19 cellular contexts compared by ENCODE assay signal in the genomic region with DNA sequence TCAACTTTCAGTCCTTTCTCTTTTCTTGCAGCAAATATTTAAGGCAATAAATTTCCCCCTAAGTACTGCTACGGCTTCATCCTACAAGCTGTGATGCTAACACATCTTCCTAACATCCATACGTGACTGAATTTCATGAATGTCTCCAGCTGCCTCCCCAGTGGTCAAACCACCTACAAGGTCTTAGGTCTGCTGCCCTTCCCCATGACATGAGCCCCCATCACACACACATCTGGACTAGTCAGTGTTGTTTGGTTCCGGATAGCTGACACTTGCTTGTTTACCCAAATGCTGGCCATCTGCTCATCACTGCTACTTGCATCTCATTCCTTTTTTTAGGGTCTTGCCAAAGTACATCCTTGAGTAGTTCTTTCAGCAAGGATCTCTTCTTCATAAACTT. TPM values are rescaled to one million over a fixed set of nuclear protein-coding genes. Genes with fewer than 3 reads are reported as not detected.
A peak's percentile ranks its signal among the peaks of the same experiment; 100 is the strongest.
DNase-seq lines count a peak whose midpoint lies in the region; ATAC-seq and TF ChIP-seq lines count a peak whose summit lies in the region.
"Had no signal": no experiment of that assay in that cellular context is flagged by ENCODE, and none has a peak within 500 bp of the region (broad histone marks: within the 10 kb centered on the region; RNA-seq: fewer than 3 reads in every experiment).

No MANE protein-coding gene starts in this region.

- no peaks in the 10 kb centered on the region for H3K36me3 ChIP-seq in CD8-positive, alpha-beta memory T cell (ENCODE audit: insufficient read depth, low read length)

- H3K4me1 ChIP-seq in CD8-positive, alpha-beta memory T cell (ENCODE audit: insufficient read depth, low read length), result peaks cover 10% of the 10 kb centered on the region

- no peaks in the 10 kb centered on the region for H3K27me3 ChIP-seq in CD8-positive, alpha-beta memory T cell (ENCODE audit: insufficient read depth, low read length, poor library complexity, severe bottlenecking)
- H3K27me3 ChIP-seq: BLaER1 treated with 17β-estradiol and CSF1 and Interleukin-3, amounts not matched to agents 10 nM and 100 nM had no signal

- H3K27me3 Mint-ChIP-seq in activated naive CD8-positive, alpha-beta T cell, result no peaks in the 10 kb centered on the region
- no peaks in the 10 kb centered on the region for H3K27me3 Mint-ChIP-seq in activated naive CD8-positive, alpha-beta T cell treated with anti-CD3 and anti-CD28 coated beads, Interleukin-2, amount 50 U/mL, for 24 hours
- H3K27me3 Mint-ChIP-seq in WTC11 (ENCODE audit: low read depth) (no peaks in the 10 kb centered on the region), glutamatergic neuron (ENCODE audit: unreplicated experiment) (no peaks in the 10 kb centered on the region), type B pancreatic cell (no peaks in the 10 kb centered on the region)
- no peaks in the 10 kb centered on the region for H3K27me3 Mint-ChIP-seq in CD8-positive, alpha-beta memory T cell

- no peak for DNase-seq in activated naive CD8-positive, alpha-beta T cell treated with anti-CD3 and anti-CD28 coated beads, Interleukin-2, amount 50 U/mL, for 24 hours
- DNase-seq in WTC11 (ENCODE audit: low spot score), result no peak
- no peak for DNase-seq in glutamatergic neuron
- no peak for DNase-seq in type B pancreatic cell (ENCODE audit: extremely low spot score, unreplicated experiment)
- DNase-seq in CD8-positive, alpha-beta memory T cell, result no peak
- no peak for DNase-seq in DMS114 treated with DMSO at 0.1 percent for 48 hours (lab: John Stamatoyannopoulos, UW; ENCODE audit: unreplicated experiment)
- DNase-seq: GDM1, Karpas-422, NCI-H187, NCI-H446 treated with DMSO at 0.1 percent for 48 hours, NCI-H748 treated with DMSO at 0.1 percent for 48 hours, PC-9 had no signal

- no peaks in the 10 kb centered on the region for H3K9me3 ChIP-seq in CD8-positive, alpha-beta memory T cell (ENCODE audit: low read length)

- no peak overlapping the region for H3K27ac ChIP-seq in CD8-positive, alpha-beta memory T cell (ENCODE audit: low read depth, low read length)
- H3K27ac ChIP-seq: BLaER1 treated with 17β-estradiol and CSF1 and Interleukin-3, amounts not matched to agents 10 nM and 100 nM; PC-9 had no signal

- H3K4me1 Mint-ChIP-seq in activated naive CD8-positive, alpha-beta T cell (ENCODE audit: low read depth), result peaks cover 31% of the 10 kb centered on the region
- peaks cover 45% of the 10 kb centered on the region for H3K4me1 Mint-ChIP-seq in activated naive CD8-positive, alpha-beta T cell treated with anti-CD3 and anti-CD28 coated beads, Interleukin-2, amount 50 U/mL, for 24 hours
- peaks cover 82% of the 10 kb centered on the region for H3K4me1 Mint-ChIP-seq in WTC11
- peaks cover 18% of the 10 kb centered on the region for H3K4me1 Mint-ChIP-seq in glutamatergic neuron (ENCODE audit: low read depth, unreplicated experiment)
- H3K4me1 Mint-ChIP-seq in type B pancreatic cell (ENCODE audit: unreplicated experiment), result peaks cover 16% of the 10 kb centered on the region
- peaks cover 28 to 54% (median 30%) of the 10 kb centered on the region in 3 donors for H3K4me1 Mint-ChIP-seq in CD8-positive, alpha-beta memory T cell

- CTCF ChIA-PET in WTC11 (lab: Charles Lee), result interaction anchor here (1.2 to 3.7 kb wide), 6 partner anchors 13 to 272 kb away, joined by 3 to 21 read pairs (median 6); a partner anchor contains a TSS
- CTCF ChIA-PET in CD8-positive, alpha-beta memory T cell (lab: Charles Lee), result interaction anchor here (1.1 to 2.4 kb wide), 3 partner anchors 13 to 15 kb away, joined by 3 to 9 read pairs (median 3); a partner anchor contains a TSS

- no peak for ATAC-seq in activated naive CD8-positive, alpha-beta T cell treated with anti-CD3 and anti-CD28 coated beads, Interleukin-2, amount 50 U/mL, for 24 hours
- ATAC-seq in WTC11 (no peak), HG03457 (IDR thresholded peaks at IDR 0.05; ENCODE audit: unreplicated experiment) (no peak)
- ATAC-seq: GM12878, GM23338 had no signal

- no peak overlapping the region for H3K4me3 ChIP-seq in CD8-positive, alpha-beta memory T cell (ENCODE audit: low read length)
- H3K4me3 ChIP-seq: BLaER1 treated with 17β-estradiol and CSF1 and Interleukin-3, amounts not matched to agents 10 nM and 100 nM; GM12878; GM23338; PC-9 had no signal

- POLR2A ChIA-PET in WTC11 (lab: Charles Lee), result interaction anchor here (1.4 kb wide), 1 partner anchor 13 kb away, joined by 4 read pairs; no protein-coding TSS in a partner anchor
- POLR2A ChIA-PET in CD8-positive, alpha-beta memory T cell (lab: Charles Lee), result no interaction called here

- peak overlapping the region; percentile 36 for H3K27ac Mint-ChIP-seq in activated naive CD8-positive, alpha-beta T cell
- H3K27ac Mint-ChIP-seq in activated naive CD8-positive, alpha-beta T cell treated with anti-CD3 and anti-CD28 coated beads, Interleukin-2, amount 50 U/mL, for 24 hours, result no peak overlapping the region
- H3K27ac Mint-ChIP-seq in WTC11 (peak overlapping the region; percentile 35), glutamatergic neuron (ENCODE audit: unreplicated experiment) (peak overlapping the region; percentile 46), type B pancreatic cell (peak overlapping the region; percentile 29)
- peak overlapping the region in 2 of 8 donors; percentile 7 to 73 for H3K27ac Mint-ChIP-seq in CD8-positive, alpha-beta memory T cell

- peaks cover 5% of the 10 kb centered on the region for H3K36me3 Mint-ChIP-seq in activated naive CD8-positive, alpha-beta T cell
- H3K36me3 Mint-ChIP-seq in activated naive CD8-positive, alpha-beta T cell treated with anti-CD3 and anti-CD28 coated beads, Interleukin-2, amount 50 U/mL, for 24 hours (ENCODE audit: low read depth), result peaks cover 3% of the 10 kb centered on the region
- H3K36me3 Mint-ChIP-seq in WTC11 (0 out of 2 replicates have a peak, but pooled peaks cover under 1% of the 10 kb centered on the region), glutamatergic neuron (ENCODE audit: unreplicated experiment) (no peaks in the 10 kb centered on the region), type B pancreatic cell (peaks cover 29% of the 10 kb centered on the region)
- peaks cover 0 to 4% (median 0%) of the 10 kb centered on the region in 3 donors for H3K36me3 Mint-ChIP-seq in CD8-positive, alpha-beta memory T cell

- H3K4me3 Mint-ChIP-seq in activated naive CD8-positive, alpha-beta T cell, result no peak overlapping the region
- no peak overlapping the region for H3K4me3 Mint-ChIP-seq in activated naive CD8-positive, alpha-beta T cell treated with anti-CD3 and anti-CD28 coated beads, Interleukin-2, amount 50 U/mL, for 24 hours
- no peak overlapping the region for H3K4me3 Mint-ChIP-seq in WTC11
- peak overlapping the region; percentile 35 for H3K4me3 Mint-ChIP-seq in glutamatergic neuron (ENCODE audit: unreplicated experiment)
- H3K4me3 Mint-ChIP-seq in type B pancreatic cell, result no peak overlapping the region
- H3K4me3 Mint-ChIP-seq in CD8-positive, alpha-beta memory T cell, result no peak overlapping the region
- H3K4me3 Mint-ChIP-seq: GM23338 had no signal

- H3K9me3 Mint-ChIP-seq in activated naive CD8-positive, alpha-beta T cell (ENCODE audit: low read depth), result no peaks in the 10 kb centered on the region
- H3K9me3 Mint-ChIP-seq in activated naive CD8-positive, alpha-beta T cell treated with anti-CD3 and anti-CD28 coated beads, Interleukin-2, amount 50 U/mL, for 24 hours, result no peaks in the 10 kb centered on the region
- H3K9me3 Mint-ChIP-seq in WTC11 (no peaks in the 10 kb centered on the region), glutamatergic neuron (ENCODE audit: unreplicated experiment) (no peaks in the 10 kb centered on the region), type B pancreatic cell (no peaks in the 10 kb centered on the region)
- H3K9me3 Mint-ChIP-seq in CD8-positive, alpha-beta memory T cell, result no peaks in the 10 kb centered on the region
- H3K9me3 Mint-ChIP-seq: GM23338 had no signal

- no peak for TF ChIP-seq CTCF in WTC11 (IDR thresholded peaks at IDR 0.05)
- TF ChIP-seq CTCF in glutamatergic neuron (IDR thresholded peaks at IDR 0.05; ENCODE audit: partially characterized antibody, unreplicated experiment), result no peak
- TF ChIP-seq CTCF in type B pancreatic cell (conservative IDR thresholded peaks at IDR 0.05), result no peak

TF ChIP-seq in WTC11, 78 proteins besides CTCF, POLR2A, EP300 and RAD21 (continues in another document):
- TF ChIP-seq FOXK1 (CRISPR knock-in tag; IDR thresholded peaks at IDR 0.05) (no peak), ZNF232 (CRISPR knock-in tag; IDR thresholded peaks at IDR 0.05) (no peak), OVOL2 (CRISPR knock-in tag; IDR thresholded peaks at IDR 0.05; ENCODE audit: borderline replicate concordance) (no peak)
- TF ChIP-seq, protein P1, sequence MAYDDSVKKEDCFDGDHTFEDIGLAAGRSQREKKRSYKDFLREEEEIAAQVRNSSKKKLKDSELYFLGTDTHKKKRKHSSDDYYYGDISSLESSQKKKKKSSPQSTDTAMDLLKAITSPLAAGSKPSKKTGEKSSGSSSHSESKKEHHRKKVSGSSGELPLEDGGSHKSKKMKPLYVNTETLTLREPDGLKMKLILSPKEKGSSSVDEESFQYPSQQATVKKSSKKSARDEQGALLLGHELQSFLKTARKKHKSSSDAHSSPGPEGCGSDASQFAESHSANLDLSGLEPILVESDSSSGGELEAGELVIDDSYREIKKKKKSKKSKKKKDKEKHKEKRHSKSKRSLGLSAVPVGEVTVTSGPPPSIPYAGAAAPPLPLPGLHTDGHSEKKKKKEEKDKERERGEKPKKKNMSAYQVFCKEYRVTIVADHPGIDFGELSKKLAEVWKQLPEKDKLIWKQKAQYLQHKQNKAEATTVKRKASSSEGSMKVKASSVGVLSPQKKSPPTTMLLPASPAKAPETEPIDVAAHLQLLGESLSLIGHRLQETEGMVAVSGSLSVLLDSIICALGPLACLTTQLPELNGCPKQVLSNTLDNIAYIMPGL (CRISPR knock-in tag; IDR thresholded peaks at IDR 0.05), result no peak
- TF ChIP-seq, protein P2, sequence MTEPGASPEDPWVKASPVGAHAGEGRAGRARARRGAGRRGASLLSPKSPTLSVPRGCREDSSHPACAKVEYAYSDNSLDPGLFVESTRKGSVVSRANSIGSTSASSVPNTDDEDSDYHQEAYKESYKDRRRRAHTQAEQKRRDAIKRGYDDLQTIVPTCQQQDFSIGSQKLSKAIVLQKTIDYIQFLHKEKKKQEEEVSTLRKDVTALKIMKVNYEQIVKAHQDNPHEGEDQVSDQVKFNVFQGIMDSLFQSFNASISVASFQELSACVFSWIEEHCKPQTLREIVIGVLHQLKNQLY (CRISPR knock-in tag; IDR thresholded peaks at IDR 0.05), result no peak

RNA-seq across cellular contexts. Expression of a gene that starts 14.6 kb away (rescaled TPM):
- total RNA-seq in WTC11 (2021) (161 to 171 TPM (median 162 TPM) in 3 replicates), glutamatergic neuron (ENCODE audit: unreplicated experiment) (63.3 TPM), type B pancreatic cell (ENCODE audit: low replicate concordance) (161 and 230 TPM in 2 replicates)
- 10 to 100 TPM; 22.8 to 25.3 TPM for total RNA-seq in CD8-positive, alpha-beta memory T cell
- 17.4 TPM for polyA plus RNA-seq in CD8-positive, alpha-beta memory T cell

RNA-seq across cellular contexts. Expression of a gene that starts 32.3 kb away (rescaled TPM):
- not detected in 3 replicates for total RNA-seq in WTC11 (2021)
- total RNA-seq in glutamatergic neuron (ENCODE audit: unreplicated experiment), result not detected
- total RNA-seq in type B pancreatic cell (ENCODE audit: low replicate concordance), result not detected in 2 replicates
- not detected for total RNA-seq in CD8-positive, alpha-beta memory T cell
- polyA plus RNA-seq in CD8-positive, alpha-beta memory T cell, result not detected
- total RNA-seq: A172, GM12878, GM23338, PC-9, SK-MEL-5 had no signal
- polyA plus RNA-seq: GM12878, GM23338 had no signal
